ENCODE assay signal across 13 cellular contexts in the genomic region with DNA sequence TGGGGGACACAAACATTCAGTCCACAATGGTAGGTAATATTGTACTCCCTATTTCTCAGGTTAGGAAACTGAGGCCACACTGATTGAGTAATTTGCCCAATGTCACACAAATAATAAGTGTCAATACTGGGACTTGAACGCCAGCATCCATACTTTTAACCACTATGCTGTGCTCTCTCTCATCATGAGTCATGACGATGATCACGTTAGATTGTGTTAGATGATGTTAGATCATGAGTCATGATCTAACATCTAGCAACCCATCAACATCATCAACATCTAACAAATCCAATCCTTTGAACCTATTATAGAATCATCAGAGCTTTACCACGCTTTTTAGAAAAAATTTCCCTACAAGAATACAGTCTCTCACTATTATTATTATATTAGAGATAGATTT. TPM values are rescaled to one million over a fixed set of nuclear protein-coding genes. Genes with fewer than 3 reads are reported as not detected.
DNase-seq lines count a peak whose midpoint lies in the region; ATAC-seq, FAIRE-seq and TF ChIP-seq lines count a peak whose summit lies in the region.
"Had no signal": no experiment of that assay in that cellular context is flagged by ENCODE, and none has a peak within 500 bp of the region (broad histone marks: within the 10 kb centered on the region; RNA-seq: fewer than 3 reads in every experiment).

No MANE protein-coding gene starts in this region.

- H3K4me1 ChIP-seq in mammary epithelial cell (ENCODE audit: insufficient read depth, low read length), result no peaks in the 10 kb centered on the region
- no peaks in the 10 kb centered on the region for H3K4me1 ChIP-seq in small intestine (ENCODE audit: control insufficient read depth in 2 of 2, insufficient read depth in 1 of 2, low read depth in 1 of 2, low read length in 1 of 2)

- CTCF ChIA-PET in mammary epithelial cell (lab: Charles Lee; ENCODE audit: low non-redundant PET), result no interaction called here

- TF ChIP-seq POLR2A in erythroblast (IDR thresholded peaks at IDR 0.05; ENCODE audit: low read length), result no peak

- no peaks in the 10 kb centered on the region for H3K79me2 ChIP-seq in mammary epithelial cell (ENCODE audit: insufficient read depth, low read length)

- dilution Hi-C loops in mammary epithelial cell (cut with HindIII; ENCODE audit: low sequenced_read_pairs), result no loop called here

- peak; percentile 16 to 34 for TF ChIP-seq CTCF in mammary epithelial cell (conservative IDR thresholded peaks at IDR 0.05 in 1 of 2, IDR thresholded peaks at IDR 0.05 in 1 of 2; ENCODE audit: extremely low read depth in 1 of 2, insufficient read depth in 1 of 2, low read depth in 1 of 2, low read length in 2 of 2)

- H3K27ac ChIP-seq in mammary epithelial cell (ENCODE audit: insufficient read depth, low read depth, low read length) (no peak overlapping the region), small intestine (ENCODE audit: low read depth in 1 of 2, low read length in 1 of 2) (no peak overlapping the region)
- H3K27ac ChIP-seq: spleen had no signal

- in situ Hi-C loops in mammary epithelial cell (cut with MboI; ENCODE audit: low sequenced_read_pairs in 2 of 2), result no loop called here

- peak overlapping the region in 1 of 2 donors; percentile 54 for H3K4me3 Mint-ChIP-seq in stimulated activated naive B cell treated with anti-CD40 and anti-IgM and Interleukin-4, amounts not matched to agents 10 μg/mL and 1 μg/mL and 100 μg/mL, for 72 hours

- H3K27ac Mint-ChIP-seq in activated naive CD4-positive, alpha-beta T cell treated with anti-CD3 and anti-CD28 coated beads, Interleukin-2, amount 50 U/mL, for 72 hours, result peak overlapping the region; percentile 77 to 95
- H3K27ac Mint-ChIP-seq in stimulated activated naive B cell treated with anti-CD40 and anti-IgM and Interleukin-4, amounts not matched to agents 10 μg/mL and 1 μg/mL and 100 μg/mL, for 72 hours, result peak overlapping the region; percentile 94

- peaks cover 43 to 84% of the 10 kb centered on the region in 2 donors for H3K4me1 Mint-ChIP-seq in stimulated activated naive B cell treated with anti-CD40 and anti-IgM and Interleukin-4, amounts not matched to agents 10 μg/mL and 1 μg/mL and 100 μg/mL, for 72 hours

- H3K4me2 ChIP-seq in mammary epithelial cell (ENCODE audit: insufficient read depth, low read depth, low read length), result no peak overlapping the region

- no peaks in the 10 kb centered on the region for H3K27me3 Mint-ChIP-seq in stimulated activated naive B cell treated with anti-CD40 and anti-IgM and Interleukin-4, amounts not matched to agents 10 μg/mL and 1 μg/mL and 100 μg/mL, for 72 hours

- H3K4me3 ChIP-seq in mammary epithelial cell (replicated peaks in 1 of 3; ENCODE audit: insufficient read depth in 1 of 3, low read depth in 2 of 3, low read length in 3 of 3), result no peak overlapping the region
- no peak overlapping the region for H3K4me3 ChIP-seq in small intestine (ENCODE audit: low read depth in 1 of 2, low read length in 2 of 2)
- H3K4me3 ChIP-seq: dorsolateral prefrontal cortex, spleen had no signal

- H3K27me3 ChIP-seq in mammary epithelial cell (ENCODE audit: insufficient read depth, low read length) (no peaks in the 10 kb centered on the region), small intestine (ENCODE audit: control insufficient read depth in 2 of 2, insufficient read depth in 2 of 2, low read length in 2 of 2) (no peaks in the 10 kb centered on the region)
- H3K27me3 ChIP-seq: dorsolateral prefrontal cortex, spleen had no signal

- peaks cover 0 to 6% of the 10 kb centered on the region in 2 donors for H3K36me3 Mint-ChIP-seq in activated naive CD4-positive, alpha-beta T cell treated with anti-CD3 and anti-CD28 coated beads, Interleukin-2, amount 50 U/mL, for 72 hours
- peaks cover 13% of the 10 kb centered on the region in 2 donors for H3K36me3 Mint-ChIP-seq in stimulated activated naive B cell treated with anti-CD40 and anti-IgM and Interleukin-4, amounts not matched to agents 10 μg/mL and 1 μg/mL and 100 μg/mL, for 72 hours

- no TSS peak for BruUV-seq in mammary epithelial cell (replicated peaks; lab: Mats Ljungman, UMichigan)

- H3K9ac ChIP-seq in mammary epithelial cell (ENCODE audit: insufficient read depth, low read length), result no peak overlapping the region

- ATAC-seq in activated naive CD4-positive, alpha-beta T cell treated with anti-CD3 and anti-CD28 coated beads, Interleukin-2, amount 50 U/mL, for 72 hours, result peak; percentile 79 to 80
- ATAC-seq in stimulated activated naive B cell treated with anti-CD40 and anti-IgM and Interleukin-4, amounts not matched to agents 10 μg/mL and 1 μg/mL and 100 μg/mL, for 72 hours (replicated peaks), result no peak

- H4K20me1 ChIP-seq in mammary epithelial cell (ENCODE audit: insufficient read depth, low read length), result no peaks in the 10 kb centered on the region

- H3K9me3 ChIP-seq in mammary epithelial cell (replicated peaks; ENCODE audit: insufficient read depth, low read length) (no peaks in the 10 kb centered on the region), small intestine (ENCODE audit: control insufficient read depth, low read depth) (no peaks in the 10 kb centered on the region)
- H3K9me3 ChIP-seq: spleen had no signal

- no peaks in the 10 kb centered on the region for H3K36me3 ChIP-seq in mammary epithelial cell (ENCODE audit: insufficient read depth, low read length)
- no peaks in the 10 kb centered on the region for H3K36me3 ChIP-seq in small intestine (ENCODE audit: control insufficient read depth in 2 of 2, insufficient read depth in 2 of 2, low read length in 2 of 2)
- H3K36me3 ChIP-seq: spleen had no signal

- no peak for DNase-seq in activated naive CD4-positive, alpha-beta T cell treated with anti-CD3 and anti-CD28 coated beads, Interleukin-2, amount 50 U/mL, for 72 hours (ENCODE audit: low spot score in 2 of 2)
- no peak for DNase-seq in activated naive CD4-positive, alpha-beta T cell (lab: John Stamatoyannopoulos, UW)
- DNase-seq in RKO (ENCODE audit: low spot score), result peak; percentile 74
- peak; percentile 63 for DNase-seq in mammary epithelial cell
- no peak for DNase-seq in stimulated activated naive B cell treated with anti-CD40 and anti-IgM and Interleukin-4, amounts not matched to agents 10 μg/mL and 1 μg/mL and 100 μg/mL, for 72 hours
- DNase-seq in small intestine, result no peak
- no peak for DNase-seq in NCI-H2171 treated with DMSO at 0.1 percent for 48 hours (lab: John Stamatoyannopoulos, UW)
- no peak for DNase-seq in erythroblast (lab: John Stamatoyannopoulos, UW)
- DNase-seq: activated CD4-positive, CD25-positive, alpha-beta regulatory T cell; dorsolateral prefrontal cortex; NCI-H446; SHP77; spleen had no signal

- no peak overlapping the region for H2AFZ ChIP-seq in mammary epithelial cell (ENCODE audit: low read depth, low read length)

- H3K9me3 Mint-ChIP-seq in activated naive CD4-positive, alpha-beta T cell treated with anti-CD3 and anti-CD28 coated beads, Interleukin-2, amount 50 U/mL, for 72 hours, result peaks cover 0 to 8% of the 10 kb centered on the region in 2 donors
- H3K9me3 Mint-ChIP-seq in stimulated activated naive B cell treated with anti-CD40 and anti-IgM and Interleukin-4, amounts not matched to agents 10 μg/mL and 1 μg/mL and 100 μg/mL, for 72 hours, result peaks cover 8 to 11% of the 10 kb centered on the region in 2 donors

- 41% methylated on average over 4 of the region's 4 CpGs for WGBS in mammary epithelial cell (ENCODE audit: low coverage, missing lambda C conversion rate)
- WGBS in small intestine, 3 donors, result 75 to 87% (median 80%) methylated on average over 4 of the region's 4 CpGs

- intact Hi-C loops in mammary epithelial cell (cut with micrococcal nuclease), result no loop called here

- no peak for FAIRE-seq in small intestine (lab: Jason Lieb, UNC)

RNA-seq across cellular contexts. Expression of a gene that starts 28.1 kb away (rescaled TPM):
- total RNA-seq in activated naive CD4-positive, alpha-beta T cell treated with anti-CD3 and anti-CD28 coated beads, Interleukin-2, amount 50 U/mL, for 72 hours, result 10 to 100 TPM; 21.9 to 22.3 TPM
- 10 to 100 TPM; 28.7 to 42.2 TPM for total RNA-seq in mammary epithelial cell
- polyA plus RNA-seq in mammary epithelial cell (39.4 TPM), small intestine (10 to 100 TPM in 1 of 3 donors, 1 to 10 TPM in 2; 8.9 to 10.2 (median 10.0) TPM)
- 98.9 TPM for polyA minus RNA-seq in mammary epithelial cell

Comparison
In these comparisons a context has a peak if more than half of its experiments do, and no peak if none do; other contexts are left out.
1. ATAC-seq: peak in activated naive CD4-positive, alpha-beta T cell treated with anti-CD3 and anti-CD28 coated beads, Interleukin-2, amount 50 U/mL, for 72 hours (2 of 2); none in stimulated activated naive B cell treated with anti-CD40 and anti-IgM and Interleukin-4, amounts not matched to agents 10 μg/mL and 1 μg/mL and 100 μg/mL, for 72 hours (0 of 2).
2. DNase-seq: peak in RKO (single experiment) and mammary epithelial cell (single experiment); none in activated naive CD4-positive, alpha-beta T cell treated with anti-CD3 and anti-CD28 coated beads, Interleukin-2, amount 50 U/mL, for 72 hours (0 of 2), activated naive CD4-positive, alpha-beta T cell (0 of 4), stimulated activated naive B cell treated with anti-CD40 and anti-IgM and Interleukin-4, amounts not matched to agents 10 μg/mL and 1 μg/mL and 100 μg/mL, for 72 hours (single experiment), small intestine (single experiment), NCI-H2171 treated with DMSO at 0.1 percent for 48 hours (single experiment) and erythroblast (0 of 2).